18 cellular contexts compared by ENCODE assay signal in the genomic region with DNA sequence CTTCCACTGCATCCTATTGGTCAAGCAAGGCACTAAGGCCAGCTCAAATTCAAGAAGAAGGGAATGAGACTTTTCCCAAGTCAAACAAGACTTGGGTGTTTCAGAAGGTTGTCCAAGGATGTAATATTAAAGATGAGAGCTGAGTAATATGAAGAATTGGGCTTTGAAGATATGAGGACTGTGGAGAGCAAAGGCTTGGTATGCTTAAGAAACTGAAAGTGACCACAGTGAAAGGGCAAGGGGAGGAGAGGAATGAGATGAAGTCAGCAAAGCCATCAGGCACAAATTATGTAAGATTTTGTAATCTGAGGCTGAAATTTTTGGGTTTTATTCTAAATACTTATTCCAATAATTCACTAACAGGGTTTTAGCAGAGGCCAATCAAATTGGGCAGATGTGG. TPM values are rescaled to one million over a fixed set of nuclear protein-coding genes. Genes with fewer than 3 reads are reported as not detected.
A peak's percentile ranks its signal among the peaks of the same experiment; 100 is the strongest.
DNase-seq lines count a peak whose midpoint lies in the region; ATAC-seq and TF ChIP-seq lines count a peak whose summit lies in the region.
"Had no signal": no experiment of that assay in that cellular context is flagged by ENCODE, and none has a peak within 500 bp of the region (broad histone marks: within the 10 kb centered on the region; RNA-seq: fewer than 3 reads in every experiment).

No MANE protein-coding gene starts in this region.

- H3K27me3 Mint-ChIP-seq in activated T-cell treated with anti-CD3 and anti-CD28 coated beads, Interleukin-2, amount 50 U/mL, for 4 hours (ENCODE audit: low read depth): peaks cover 5% of the 10 kb centered on the region

- H3K9me3 ChIP-seq in adrenal gland (replicated peaks in 1 of 3): no peaks in the 10 kb centered on the region

- no peak overlapping the region for H3K4me3 Mint-ChIP-seq in activated T-cell treated with anti-CD3 and anti-CD28 coated beads, Interleukin-2, amount 50 U/mL, for 4 hours
- H3K4me3 Mint-ChIP-seq: WTC11 had no signal

- no peak for TF ChIP-seq POLR2A in adrenal gland (IDR thresholded peaks at IDR 0.05)

- H3K4me3 ChIP-seq in adrenal gland: no peak overlapping the region
- H3K4me3 ChIP-seq: gastroesophageal sphincter had no signal

- H3K9me3 Mint-ChIP-seq in activated T-cell treated with anti-CD3 and anti-CD28 coated beads, Interleukin-2, amount 50 U/mL, for 4 hours: no peaks in the 10 kb centered on the region

- no peaks in the 10 kb centered on the region for H3K4me1 Mint-ChIP-seq in activated T-cell treated with anti-CD3 and anti-CD28 coated beads, Interleukin-2, amount 50 U/mL, for 4 hours (ENCODE audit: low read depth)

- TF ChIP-seq CTCF in adrenal gland (IDR thresholded peaks at IDR 0.05): no peak

- intact Hi-C loops in adrenal gland (cut with DNase I): no loop called here

- ATAC-seq in GM18511 (IDR thresholded peaks at IDR 0.05; ENCODE audit: unreplicated experiment): peak; percentile 90
- ATAC-seq in GM21390 (IDR thresholded peaks at IDR 0.05; ENCODE audit: unreplicated experiment): peak; percentile 82
- ATAC-seq in HG03039 (IDR thresholded peaks at IDR 0.05; ENCODE audit: unreplicated experiment): peak; percentile 77
- no peak for ATAC-seq in activated T-cell treated with anti-CD3 and anti-CD28 coated beads, Interleukin-2, amount 50 U/mL, for 4 hours
- ATAC-seq: gastroesophageal sphincter, WTC11 had no signal

- H3K27ac ChIP-seq in adrenal gland: no peak overlapping the region
- H3K27ac ChIP-seq: gastroesophageal sphincter had no signal

- H3K36me3 Mint-ChIP-seq in activated T-cell treated with anti-CD3 and anti-CD28 coated beads, Interleukin-2, amount 50 U/mL, for 4 hours (ENCODE audit: insufficient read depth): no peaks in the 10 kb centered on the region
- H3K36me3 Mint-ChIP-seq: WTC11 had no signal

- no peaks in the 10 kb centered on the region for H3K4me1 ChIP-seq in adrenal gland (replicated peaks in 1 of 2)
- H3K4me1 ChIP-seq: gastroesophageal sphincter had no signal

- DNase-seq in MV-4-11 (lab: John Stamatoyannopoulos, UW) (peak; percentile 5), adrenal gland (no peak), hippocampal formation (lab: John Stamatoyannopoulos, UW) (no peak)
- DNase-seq in activated T-cell treated with anti-CD3 and anti-CD28 coated beads, Interleukin-2, amount 50 U/mL, for 4 hours: no peak
- DNase-seq in activated CD4-positive, alpha-beta T cell treated with anti-CD3 and anti-CD28 coated beads for 1 hour: no peak
- DNase-seq: activated T-cell treated with anti-CD3 and anti-CD28 coated beads for 4 hours; AML-193; NCI-H2081; stimulated activated CD4-positive, alpha-beta T cell treated with anti-CD3 and anti-CD28 coated beads, Interleukin-4, amount 100 ng/mL, for 4 hours had no signal

- H3K27me3 ChIP-seq in adrenal gland: no peaks in the 10 kb centered on the region
- H3K27me3 ChIP-seq: gastroesophageal sphincter had no signal

- no peaks in the 10 kb centered on the region for H3K36me3 ChIP-seq in adrenal gland (replicated peaks in 1 of 2)
- H3K36me3 ChIP-seq: gastroesophageal sphincter had no signal

RNA-seq across cellular contexts. Expression of gene NPY, which starts 38.6 kb away (rescaled TPM):
- 100 to 1,000 TPM in 1 of 8 donors, 10 to 100 TPM in 1, 1 to 10 TPM in 4, not detected in 2; 1.3 to 268 (median 6.9) TPM for total RNA-seq in adrenal gland
- polyA plus RNA-seq in adrenal gland: 100 to 1,000 TPM in 2 of 3 donors, 10 to 100 TPM in 1; 15.2 to 191 (median 167) TPM
- total RNA-seq in activated T-cell treated with anti-CD3 and anti-CD28 coated beads, Interleukin-2, amount 50 U/mL, for 4 hours: not detected
- total RNA-seq: kidney epithelial cell, myocyte, renal cortical epithelial cell, SK-MEL-5 had no signal

Comparison
In these comparisons a context has a peak if more than half of its experiments do, and no peak if none do; other contexts are left out.
1. ATAC-seq: peak in GM18511 (single experiment), GM21390 (single experiment) and HG03039 (single experiment); none in activated T-cell treated with anti-CD3 and anti-CD28 coated beads, Interleukin-2, amount 50 U/mL, for 4 hours (0 of 2).